In genomic region chr19:3065675-3066357, GRCh38 we compare ENCODE assay signal across 9 cellular contexts. TPM values are rescaled to one million over a fixed set of nuclear protein-coding genes. Genes with fewer than 3 reads are reported as not detected.
DNase-seq lines count a peak whose midpoint lies in the region; ATAC-seq, FAIRE-seq and TF ChIP-seq lines count a peak whose summit lies in the region.
"Had no signal": no experiment of that assay in that cellular context is flagged by ENCODE, and none has a peak within 500 bp of the region (broad histone marks: within the 10 kb centered on the region; RNA-seq: fewer than 3 reads in every experiment).

No MANE protein-coding gene starts in this region.

- intact Hi-C loops in GM12878 (cut with micrococcal nuclease; ENCODE audit: unreplicated experiment) (no loop called here), prostate gland (cut with DNase I) (no loop called here)

- H3K27ac Mint-ChIP-seq in osteocyte (ENCODE audit: unreplicated experiment) = no peak overlapping the region

- peak overlapping the region; percentile 47; the same call in 1 of the 2 replicates for H3K9ac ChIP-seq in GM12878 (ENCODE audit: control insufficient read depth, insufficient read depth, low read length)

- H3K9me3 ChIP-seq in GM12878 (replicated peaks; ENCODE audit: control insufficient read depth, insufficient read depth, low read length) (no peaks in the 10 kb centered on the region; the same call in 2 of the 3 replicates), prostate gland (no peaks in the 10 kb centered on the region)

- H3K27me3 Mint-ChIP-seq in osteocyte (ENCODE audit: unreplicated experiment) = no peaks in the 10 kb centered on the region

- SMC1A ChIA-PET in GM12878 (lab: Charles Lee; ENCODE audit: uncharacterized antibody, unreplicated experiment) = interaction anchor here (1.5 kb wide), 1 partner anchor 30 kb away, joined by 4 read pairs; no protein-coding TSS in a partner anchor

- H3K36me3 Mint-ChIP-seq in osteocyte (ENCODE audit: unreplicated experiment) = no peaks in the 10 kb centered on the region

- peak; percentile 54 for ATAC-seq in HG03378 (IDR thresholded peaks at IDR 0.05; ENCODE audit: unreplicated experiment)
- peak; percentile 82 for ATAC-seq in GM12878

- H3K4me3 Mint-ChIP-seq in osteocyte (ENCODE audit: unreplicated experiment) = no peak overlapping the region

- CTCF ChIA-PET in GM12878 (lab: Yijun Ruan, JAX) = interaction anchor here (1.0 to 1.4 kb wide), 3 partner anchors 9 to 38 kb away, joined by 3 to 6 read pairs (median 5); no protein-coding TSS in a partner anchor

- H2AFZ ChIP-seq in GM12878 (ENCODE audit: control insufficient read depth, low read depth, low read length) = peak overlapping the region; percentile 89

- RAD21 ChIA-PET in GM12878 (lab: Charles Lee; ENCODE audit: unreplicated experiment) = no interaction called here

- TF ChIP-seq RAD21 in GM12878 (IDR thresholded peaks at IDR 0.05; ENCODE audit: insufficient read depth, low read depth, low read length) = no peak

- DNase-seq in DMS153 (lab: John Stamatoyannopoulos, UW) = peak; percentile 85
- DNase-seq in GM19240 (ENCODE audit: insufficient read length, low spot score) = peak; percentile 91
- peak; percentile 73 for DNase-seq in GM12878 (ENCODE audit: low read depth, low spot score)
- no peak for DNase-seq in Ammon's horn (ENCODE audit: low spot score)
- DNase-seq in prostate gland (ENCODE audit: low spot score) = no peak
- DNase-seq in osteocyte (ENCODE audit: extremely low spot score, unreplicated experiment) = no peak
- no peak for DNase-seq in stimulated activated CD4-positive, alpha-beta T cell treated with anti-CD3 and anti-CD28 coated beads, Interleukin-4, amount 100 ng/mL, for 24 hours

- no peak for TF ChIP-seq EP300 in GM12878 (IDR thresholded peaks at IDR 0.05; ENCODE audit: borderline replicate concordance in 1 of 2, control insufficient read depth in 1 of 2, low read depth in 2 of 2, low read length in 2 of 2)

- 10% methylated on average over 15 of the region's 15 CpGs for WGBS in GM12878 (ENCODE audit: insufficient coverage, insufficient replicate concordance, low lambda C conversion rate, missing lambda C conversion rate)
- WGBS in prostate gland = 52% methylated on average over 15 of the region's 15 CpGs

- peak overlapping the region; percentile 39; the same call in 1 of the 2 replicates for H3K4me3 ChIP-seq in GM12878
- H3K4me3 ChIP-seq in prostate gland = no peak overlapping the region

- POLR2A ChIA-PET in GM12878 (lab: Charles Lee) = interaction anchor here (0.6 to 1.1 kb wide), 2 partner anchors 30 to 1399 kb away, joined by 4 to 5 read pairs; no protein-coding TSS in a partner anchor

- no TSS peak for BruUV-seq in GM12878 (replicated peaks; lab: Mats Ljungman, UMichigan)

- peaks cover 13% of the 10 kb centered on the region for H3K79me2 ChIP-seq in GM12878 (ENCODE audit: control insufficient read depth, insufficient read depth, low read length)

- H3K27me3 ChIP-seq in GM12878 (replicated peaks in 1 of 2; ENCODE audit: control insufficient read depth in 2 of 2, insufficient read depth in 2 of 2, low read length in 1 of 2) = no peaks in the 10 kb centered on the region
- H3K27me3 ChIP-seq in prostate gland (replicated peaks; ENCODE audit: insufficient read depth) = no peaks in the 10 kb centered on the region

- peaks cover 5% of the 10 kb centered on the region for H3K4me1 Mint-ChIP-seq in osteocyte (ENCODE audit: unreplicated experiment)

- H3K4me2 ChIP-seq in GM12878 (ENCODE audit: control insufficient read depth, insufficient read depth) = peak overlapping the region; percentile 71

- FAIRE-seq in GM12878 (lab: Jason Lieb, UNC) = peak; percentile 95

- in situ Hi-C loops in GM12878 (cut with MboI) = no loop called here

- TF ChIP-seq CTCF in GM12878 (IDR thresholded peaks at IDR 0.05 in 2 of 3, conservative IDR thresholded peaks at IDR 0.05 in 1 of 3; ENCODE audit: control insufficient read depth in 2 of 3, extremely low read depth in 1 of 3, insufficient read depth in 1 of 3, low read depth in 3 of 3, low read length in 3 of 3) (no peak), prostate gland (IDR thresholded peaks at IDR 0.05) (no peak), osteocyte (IDR thresholded peaks at IDR 0.05) (no peak)

- peaks cover 27% of the 10 kb centered on the region for H3K4me1 ChIP-seq in GM12878 (ENCODE audit: control insufficient read depth, insufficient read depth, low read length)
- peaks cover 5% of the 10 kb centered on the region for H3K4me1 ChIP-seq in prostate gland (replicated peaks)

- no peaks in the 10 kb centered on the region for H3K36me3 ChIP-seq in GM12878 (ENCODE audit: control insufficient read depth in 2 of 2, insufficient read depth in 2 of 2, low read length in 1 of 2)
- no peaks in the 10 kb centered on the region for H3K36me3 ChIP-seq in prostate gland

- H3K27ac ChIP-seq in GM12878 (ENCODE audit: control insufficient read depth, insufficient read depth) (peak overlapping the region; percentile 64), prostate gland (no peak overlapping the region)

- H3K9me3 Mint-ChIP-seq in osteocyte (ENCODE audit: unreplicated experiment) = no peaks in the 10 kb centered on the region

- no peaks in the 10 kb centered on the region for H4K20me1 ChIP-seq in GM12878 (ENCODE audit: control insufficient read depth, insufficient read depth)

- 0 out of 2 replicates have a peak, but pooled peaks have one; percentile 55 for TF ChIP-seq POLR2A in GM12878 (IDR thresholded peaks at IDR 0.05; ENCODE audit: low read depth, low read length)
- TF ChIP-seq POLR2A in prostate gland (IDR thresholded peaks at IDR 0.05) = no peak

RNA-seq across cellular contexts. Expression of gene TLE5, which starts 3.5 kb away (rescaled TPM):
- total RNA-seq in GM12878 (2013; cell fraction: nucleolus; rRNA removed) = 52.7 and 76.7 TPM in 2 replicates
- total RNA-seq in GM12878 (2014; rRNA removed) = 282 and 299 TPM in 2 replicates
- total RNA-seq in GM12878 (2014; rRNA removed; fragmentation: Illumina TruSeq; extraction: Trizol) = 144 and 153 TPM in 2 replicates
- total RNA-seq in GM12878 (2021) = 354 and 373 TPM in 2 replicates
- 246 TPM for polyA plus RNA-seq in GM12878 (2011; ENCODE audit: low read depth)
- polyA plus RNA-seq in GM12878 (2011; rRNA removed) = 272 and 329 TPM in 2 replicates
- 397 and 591 TPM in 2 replicates for polyA plus RNA-seq in GM12878 (2011; cell fraction: cytosol; rRNA removed)
- polyA plus RNA-seq in GM12878 (2011; cell fraction: nucleus; rRNA removed) = 669 and 746 TPM in 2 replicates
- polyA plus RNA-seq in GM12878 (2012) = 274 and 326 TPM in 2 replicates
- 52.9 and 154 TPM in 2 replicates for polyA plus RNA-seq in GM12878 (2014; fragmentation: Illumina TruSeq; extraction: Trizol)
- polyA plus RNA-seq in GM12878 (2014; fragmentation: Nextera tagmentation; extraction: Ambion mirVana) = 10 to 100 TPM in 1 of 2 experiments, 1 to 10 TPM in 1; 2.5 to 13.0 TPM
- polyA plus RNA-seq in GM12878 (2014; rRNA removed) = 359 and 398 TPM in 2 replicates
- 100 to 1,000 TPM in 1 of 2 experiments, 10 to 100 TPM in 1; 64.4 to 130 TPM for polyA plus RNA-seq in GM12878 (2016; fragmentation: Nextera tagmentation; extraction: Ambion mirVana)
- 386 and 390 TPM in 2 replicates for polyA minus RNA-seq in GM12878 (2011; rRNA and poly(A)+ RNA removed)
- polyA minus RNA-seq in GM12878 (2011; cell fraction: cytosol; rRNA and poly(A)+ RNA removed) = 245 and 292 TPM in 2 replicates
- polyA minus RNA-seq in GM12878 (2011; cell fraction: nucleus; rRNA and poly(A)+ RNA removed) = 57.5 and 83.1 TPM in 2 replicates
- 100 to 1,000 TPM; 546 to 767 TPM for total RNA-seq in prostate gland
- 359 and 366 TPM in 2 replicates for total RNA-seq in osteocyte

RNA-seq across cellular contexts. Expression of gene GNA11, which starts 28.3 kb away (rescaled TPM):
- total RNA-seq in GM12878 (2013; cell fraction: nucleolus; rRNA removed) = 5.3 and 6.9 TPM in 2 replicates
- total RNA-seq in GM12878 (2014; rRNA removed) = 5.0 and 6.8 TPM in 2 replicates
- total RNA-seq in GM12878 (2014; rRNA removed; fragmentation: Illumina TruSeq; extraction: Trizol) = 3.0 and 4.7 TPM in 2 replicates
- 9.7 and 10.6 TPM in 2 replicates for total RNA-seq in GM12878 (2021)
- polyA plus RNA-seq in GM12878 (2011; ENCODE audit: low read depth) = 3.1 TPM
- 1.1 and 1.6 TPM in 2 replicates for polyA plus RNA-seq in GM12878 (2011; rRNA removed)
- 3.6 and 4.8 TPM in 2 replicates for polyA plus RNA-seq in GM12878 (2011; cell fraction: cytosol; rRNA removed)
- 6.0 and 6.4 TPM in 2 replicates for polyA plus RNA-seq in GM12878 (2011; cell fraction: nucleus; rRNA removed)
- polyA plus RNA-seq in GM12878 (2012) = 5.0 and 5.7 TPM in 2 replicates
- 7.5 and 7.9 TPM in 2 replicates for polyA plus RNA-seq in GM12878 (2014; fragmentation: Illumina TruSeq; extraction: Trizol)
- polyA plus RNA-seq in GM12878 (2014; fragmentation: Nextera tagmentation; extraction: Ambion mirVana) = under 1 TPM; 0.07 to 0.21 TPM
- polyA plus RNA-seq in GM12878 (2014; rRNA removed) = 5.5 and 6.4 TPM in 2 replicates
- polyA plus RNA-seq in GM12878 (2016; fragmentation: Nextera tagmentation; extraction: Ambion mirVana) = 1 to 10 TPM; 1.9 to 2.2 TPM
- polyA minus RNA-seq in GM12878 (2011; rRNA and poly(A)+ RNA removed) = 5.2 and 7.8 TPM in 2 replicates
- 1.6 and 2.8 TPM in 2 replicates for polyA minus RNA-seq in GM12878 (2011; cell fraction: cytosol; rRNA and poly(A)+ RNA removed)
- polyA minus RNA-seq in GM12878 (2011; cell fraction: nucleus; rRNA and poly(A)+ RNA removed) = 0.60 and 2.1 TPM in 2 replicates
- 100 to 1,000 TPM in 1 of 2 donors, 10 to 100 TPM in 1; 61.3 to 117 TPM for total RNA-seq in prostate gland
- 65.5 and 69.9 TPM in 2 replicates for total RNA-seq in osteocyte

RNA-seq across cellular contexts. Expression of gene TLE2, which starts 36.7 kb away (rescaled TPM):
- total RNA-seq in GM12878 (2013; cell fraction: nucleolus; rRNA removed) = 0.83 and 1.6 TPM in 2 replicates
- total RNA-seq in GM12878 (2014; rRNA removed) (not detected in 2 replicates), GM12878 (2014; rRNA removed; fragmentation: Illumina TruSeq; extraction: Trizol) (not detected in 2 replicates), GM12878 (2021) (0.21 and 1.1 TPM in 2 replicates), prostate gland (10 to 100 TPM; 61.9 to 82.1 TPM), osteocyte (13.2 and 14.9 TPM in 2 replicates)
- 0.52 TPM for polyA plus RNA-seq in GM12878 (2011; ENCODE audit: low read depth)
- polyA plus RNA-seq in GM12878 (2011; rRNA removed) (not detected in 2 replicates), GM12878 (2014; fragmentation: Illumina TruSeq; extraction: Trizol) (0.21 TPM in 1 of 2 replicates, not detected in the other), GM12878 (2014; fragmentation: Nextera tagmentation; extraction: Ambion mirVana) (under 1 TPM in 1 of 2 experiments, not detected in 1; 0.09 TPM), GM12878 (2014; rRNA removed) (0.05 and 0.48 TPM in 2 replicates), GM12878 (2016; fragmentation: Nextera tagmentation; extraction: Ambion mirVana) (under 1 TPM in 1 of 2 experiments, not detected in 1; 0.11 TPM)
- polyA plus RNA-seq in GM12878 (2011; cell fraction: cytosol; rRNA removed) = 0.13 and 0.19 TPM in 2 replicates
- polyA plus RNA-seq in GM12878 (2011; cell fraction: nucleus; rRNA removed) = 0.39 and 1.2 TPM in 2 replicates
- polyA plus RNA-seq in GM12878 (2012) = 0.27 and 0.43 TPM in 2 replicates
- polyA minus RNA-seq in GM12878 (2011; rRNA and poly(A)+ RNA removed) = 0.29 TPM in 1 of 2 replicates, not detected in the other
- polyA minus RNA-seq in GM12878 (2011; cell fraction: cytosol; rRNA and poly(A)+ RNA removed) = not detected in 2 replicates
- 0.19 and 0.24 TPM in 2 replicates for polyA minus RNA-seq in GM12878 (2011; cell fraction: nucleus; rRNA and poly(A)+ RNA removed)
- total RNA-seq: M059J had no signal

Comparison
In these comparisons a context has a peak if more than half of its experiments do, and no peak if none do; other contexts are left out.
1. DNase-seq: peak in DMS153 (single experiment), GM19240 (single experiment) and GM12878 (single experiment); none in Ammon's horn (single experiment), prostate gland (single experiment), osteocyte (single experiment) and stimulated activated CD4-positive, alpha-beta T cell treated with anti-CD3 and anti-CD28 coated beads, Interleukin-4, amount 100 ng/mL, for 24 hours (single experiment).